ENCODE assay signal across 1 cellular context in the genomic region with DNA sequence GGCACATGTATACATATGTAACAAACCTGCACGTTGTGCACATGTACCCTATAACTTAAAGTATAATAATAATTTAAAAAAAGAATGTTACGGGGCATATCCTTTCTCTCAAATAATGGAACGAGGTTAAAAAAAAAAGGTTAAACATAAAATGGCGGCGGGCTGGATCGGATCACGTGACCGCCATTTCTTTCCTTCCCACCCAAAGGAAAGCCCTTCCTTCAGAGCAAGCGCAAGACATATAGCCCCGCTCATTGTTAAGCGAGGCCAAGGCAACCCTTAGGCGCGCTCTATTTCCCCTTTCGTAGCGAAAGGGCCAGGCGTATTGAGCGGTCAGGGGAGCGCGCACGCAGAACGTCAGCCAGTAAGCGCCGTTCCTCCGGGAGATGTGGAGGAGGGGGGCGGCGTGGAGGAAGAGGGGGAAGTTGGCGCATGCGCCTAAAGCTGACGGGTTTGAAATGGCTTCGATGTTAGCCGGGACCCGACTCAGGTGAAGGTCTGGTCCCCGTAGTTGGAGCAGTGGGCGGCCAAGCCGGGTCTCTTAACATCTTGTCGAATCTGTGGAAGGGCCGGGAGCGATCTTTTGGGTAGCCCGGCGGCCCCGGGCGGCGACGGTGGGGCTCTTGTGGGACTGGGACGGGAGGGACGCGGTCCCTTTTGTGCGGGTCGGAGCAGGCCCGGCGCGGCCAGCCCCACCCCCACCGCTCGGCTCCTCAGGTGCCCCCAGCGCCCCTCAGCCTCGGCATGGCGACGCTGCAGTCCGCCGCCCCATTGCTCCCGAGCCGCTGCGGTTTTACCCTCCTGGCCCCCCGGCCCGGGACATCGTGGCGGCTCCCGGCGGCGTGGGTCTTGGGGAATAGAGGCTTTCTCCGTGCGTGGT.
TF ChIP-seq lines count a peak whose summit lies in the region.

A gene with protein sequence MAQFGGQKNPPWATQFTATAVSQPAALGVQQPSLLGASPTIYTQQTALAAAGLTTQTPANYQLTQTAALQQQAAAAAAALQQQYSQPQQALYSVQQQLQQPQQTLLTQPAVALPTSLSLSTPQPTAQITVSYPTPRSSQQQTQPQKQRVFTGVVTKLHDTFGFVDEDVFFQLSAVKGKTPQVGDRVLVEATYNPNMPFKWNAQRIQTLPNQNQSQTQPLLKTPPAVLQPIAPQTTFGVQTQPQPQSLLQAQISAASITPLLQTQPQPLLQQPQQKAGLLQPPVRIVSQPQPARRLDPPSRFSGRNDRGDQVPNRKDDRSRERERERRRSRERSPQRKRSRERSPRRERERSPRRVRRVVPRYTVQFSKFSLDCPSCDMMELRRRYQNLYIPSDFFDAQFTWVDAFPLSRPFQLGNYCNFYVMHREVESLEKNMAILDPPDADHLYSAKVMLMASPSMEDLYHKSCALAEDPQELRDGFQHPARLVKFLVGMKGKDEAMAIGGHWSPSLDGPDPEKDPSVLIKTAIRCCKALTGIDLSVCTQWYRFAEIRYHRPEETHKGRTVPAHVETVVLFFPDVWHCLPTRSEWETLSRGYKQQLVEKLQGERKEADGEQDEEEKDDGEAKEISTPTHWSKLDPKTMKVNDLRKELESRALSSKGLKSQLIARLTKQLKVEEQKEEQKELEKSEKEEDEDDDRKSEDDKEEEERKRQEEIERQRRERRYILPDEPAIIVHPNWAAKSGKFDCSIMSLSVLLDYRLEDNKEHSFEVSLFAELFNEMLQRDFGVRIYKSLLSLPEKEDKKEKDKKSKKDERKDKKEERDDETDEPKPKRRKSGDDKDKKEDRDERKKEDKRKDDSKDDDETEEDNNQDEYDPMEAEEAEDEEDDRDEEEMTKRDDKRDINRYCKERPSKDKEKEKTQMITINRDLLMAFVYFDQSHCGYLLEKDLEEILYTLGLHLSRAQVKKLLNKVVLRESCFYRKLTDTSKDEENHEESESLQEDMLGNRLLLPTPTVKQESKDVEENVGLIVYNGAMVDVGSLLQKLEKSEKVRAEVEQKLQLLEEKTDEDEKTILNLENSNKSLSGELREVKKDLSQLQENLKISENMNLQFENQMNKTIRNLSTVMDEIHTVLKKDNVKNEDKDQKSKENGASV (plus strand): TSS at position 447 of the 880 bp plus-strand sequence. CDS start 1,266 bp downstream, outside the sequence.

TF ChIP-seq in GM12878, 131 proteins besides CTCF, POLR2A, EP300 and RAD21 (continued from another document and continues in another):
- peak; percentile 57; the same call in 1 of the 2 replicates for TF ChIP-seq ZBTB11 (CRISPR knock-in tag; IDR thresholded peaks at IDR 0.05)
- no peak for TF ChIP-seq ZNF274 (IDR thresholded peaks at IDR 0.05; ENCODE audit: insufficient read depth, insufficient read length)
- peak; percentile 73 for TF ChIP-seq LARP7 (IDR thresholded peaks at IDR 0.05)
- TF ChIP-seq NRF1 (conservative IDR thresholded peaks at IDR 0.05; ENCODE audit: low read depth, low read length): peak; percentile 24; the same call in 1 of the 2 replicates
- TF ChIP-seq NR2F1 (conservative IDR thresholded peaks at IDR 0.05): peak; percentile 57
- TF ChIP-seq SUZ12 (IDR thresholded peaks at IDR 0.05; ENCODE audit: unreplicated experiment): no peak
- TF ChIP-seq PML (IDR thresholded peaks at IDR 0.05; ENCODE audit: low read length): peak; percentile 70; the same call in 1 of the 2 replicates
- TF ChIP-seq ZNF687 (IDR thresholded peaks at IDR 0.05): peak; percentile 58; the same call in 1 of the 2 replicates
- peak; percentile 85 for TF ChIP-seq NBN (IDR thresholded peaks at IDR 0.05)
- no peak for TF ChIP-seq CHD4 (IDR thresholded peaks at IDR 0.05)
- TF ChIP-seq EED (IDR thresholded peaks at IDR 0.05; ENCODE audit: low read depth): no peak
- no peak for TF ChIP-seq ELK1 (IDR thresholded peaks at IDR 0.05; ENCODE audit: low read depth, low read length)
- no peak for TF ChIP-seq ASH2L (IDR thresholded peaks at IDR 0.05; ENCODE audit: borderline replicate concordance, low read depth)
- peak; percentile 69 for TF ChIP-seq USF1 (IDR thresholded peaks at IDR 0.05; ENCODE audit: borderline replicate concordance, extremely low read length, insufficient read depth, low read depth, low read length)
- TF ChIP-seq TBL1XR1 (IDR thresholded peaks at IDR 0.05; ENCODE audit: low read depth, low read length): peak; percentile 25; the same call in 1 of the 2 replicates
- TF ChIP-seq BACH1 (IDR thresholded peaks at IDR 0.05; ENCODE audit: borderline replicate concordance): peak; percentile 63
- TF ChIP-seq, protein P1, sequence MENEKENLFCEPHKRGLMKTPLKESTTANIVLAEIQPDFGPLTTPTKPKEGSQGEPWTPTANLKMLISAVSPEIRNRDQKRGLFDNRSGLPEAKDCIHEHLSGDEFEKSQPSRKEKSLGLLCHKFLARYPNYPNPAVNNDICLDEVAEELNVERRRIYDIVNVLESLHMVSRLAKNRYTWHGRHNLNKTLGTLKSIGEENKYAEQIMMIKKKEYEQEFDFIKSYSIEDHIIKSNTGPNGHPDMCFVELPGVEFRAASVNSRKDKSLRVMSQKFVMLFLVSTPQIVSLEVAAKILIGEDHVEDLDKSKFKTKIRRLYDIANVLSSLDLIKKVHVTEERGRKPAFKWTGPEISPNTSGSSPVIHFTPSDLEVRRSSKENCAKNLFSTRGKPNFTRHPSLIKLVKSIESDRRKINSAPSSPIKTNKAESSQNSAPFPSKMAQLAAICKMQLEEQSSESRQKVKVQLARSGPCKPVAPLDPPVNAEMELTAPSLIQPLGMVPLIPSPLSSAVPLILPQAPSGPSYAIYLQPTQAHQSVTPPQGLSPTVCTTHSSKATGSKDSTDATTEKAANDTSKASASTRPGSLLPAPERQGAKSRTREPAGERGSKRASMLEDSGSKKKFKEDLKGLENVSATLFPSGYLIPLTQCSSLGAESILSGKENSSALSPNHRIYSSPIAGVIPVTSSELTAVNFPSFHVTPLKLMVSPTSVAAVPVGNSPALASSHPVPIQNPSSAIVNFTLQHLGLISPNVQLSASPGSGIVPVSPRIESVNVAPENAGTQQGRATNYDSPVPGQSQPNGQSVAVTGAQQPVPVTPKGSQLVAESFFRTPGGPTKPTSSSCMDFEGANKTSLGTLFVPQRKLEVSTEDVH (IDR thresholded peaks at IDR 0.05; ENCODE audit: low read depth, partially characterized antibody): no peak
- no peak for TF ChIP-seq TCF7 (IDR thresholded peaks at IDR 0.05; ENCODE audit: borderline replicate concordance)
- TF ChIP-seq SREBF1 (IDR thresholded peaks at IDR 0.05; ENCODE audit: low read length): no peak
- TF ChIP-seq SP1 (IDR thresholded peaks at IDR 0.05; ENCODE audit: low read depth, low read length): peak; percentile 12
- TF ChIP-seq, protein P2, sequence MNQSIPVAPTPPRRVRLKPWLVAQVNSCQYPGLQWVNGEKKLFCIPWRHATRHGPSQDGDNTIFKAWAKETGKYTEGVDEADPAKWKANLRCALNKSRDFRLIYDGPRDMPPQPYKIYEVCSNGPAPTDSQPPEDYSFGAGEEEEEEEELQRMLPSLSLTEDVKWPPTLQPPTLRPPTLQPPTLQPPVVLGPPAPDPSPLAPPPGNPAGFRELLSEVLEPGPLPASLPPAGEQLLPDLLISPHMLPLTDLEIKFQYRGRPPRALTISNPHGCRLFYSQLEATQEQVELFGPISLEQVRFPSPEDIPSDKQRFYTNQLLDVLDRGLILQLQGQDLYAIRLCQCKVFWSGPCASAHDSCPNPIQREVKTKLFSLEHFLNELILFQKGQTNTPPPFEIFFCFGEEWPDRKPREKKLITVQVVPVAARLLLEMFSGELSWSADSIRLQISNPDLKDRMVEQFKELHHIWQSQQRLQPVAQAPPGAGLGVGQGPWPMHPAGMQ (IDR thresholded peaks at IDR 0.05; ENCODE audit: borderline replicate concordance): no peak
- TF ChIP-seq SIX5 (IDR thresholded peaks at IDR 0.05; ENCODE audit: low read depth, low read length, severe bottlenecking): peak; percentile 18
- TF ChIP-seq, protein P3, sequence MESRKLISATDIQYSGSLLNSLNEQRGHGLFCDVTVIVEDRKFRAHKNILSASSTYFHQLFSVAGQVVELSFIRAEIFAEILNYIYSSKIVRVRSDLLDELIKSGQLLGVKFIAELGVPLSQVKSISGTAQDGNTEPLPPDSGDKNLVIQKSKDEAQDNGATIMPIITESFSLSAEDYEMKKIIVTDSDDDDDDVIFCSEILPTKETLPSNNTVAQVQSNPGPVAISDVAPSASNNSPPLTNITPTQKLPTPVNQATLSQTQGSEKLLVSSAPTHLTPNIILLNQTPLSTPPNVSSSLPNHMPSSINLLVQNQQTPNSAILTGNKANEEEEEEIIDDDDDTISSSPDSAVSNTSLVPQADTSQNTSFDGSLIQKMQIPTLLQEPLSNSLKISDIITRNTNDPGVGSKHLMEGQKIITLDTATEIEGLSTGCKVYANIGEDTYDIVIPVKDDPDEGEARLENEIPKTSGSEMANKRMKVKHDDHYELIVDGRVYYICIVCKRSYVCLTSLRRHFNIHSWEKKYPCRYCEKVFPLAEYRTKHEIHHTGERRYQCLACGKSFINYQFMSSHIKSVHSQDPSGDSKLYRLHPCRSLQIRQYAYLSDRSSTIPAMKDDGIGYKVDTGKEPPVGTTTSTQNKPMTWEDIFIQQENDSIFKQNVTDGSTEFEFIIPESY (IDR thresholded peaks at IDR 0.05): no peak
- TF ChIP-seq BMI1 (IDR thresholded peaks at IDR 0.05; ENCODE audit: borderline replicate concordance): no peak
- no peak for TF ChIP-seq NFXL1 (IDR thresholded peaks at IDR 0.05; ENCODE audit: borderline replicate concordance)
- TF ChIP-seq ZNF217 (IDR thresholded peaks at IDR 0.05): no peak
- peak; percentile 19; the same call in 1 of the 2 replicates for TF ChIP-seq ZNF207 (IDR thresholded peaks at IDR 0.05; ENCODE audit: borderline replicate concordance)
- no peak; a peak in 1 of 4 replicates for TF ChIP-seq ETV6 (conservative IDR thresholded peaks at IDR 0.05 in 1 of 2, IDR thresholded peaks at IDR 0.05 in 1 of 2; ENCODE audit: borderline replicate concordance in 1 of 2, low read depth in 1 of 2)
- TF ChIP-seq SMAD5 (IDR thresholded peaks at IDR 0.05; ENCODE audit: low read depth): peak; percentile 74; the same call in 1 of the 2 replicates
- TF ChIP-seq PAX8 (IDR thresholded peaks at IDR 0.05): no peak
